8 cellular contexts compared by ENCODE assay signal in genomic region chr5:13987843-13988464, GRCh38. TPM values are rescaled to one million over a fixed set of nuclear protein-coding genes. Genes with fewer than 3 reads are reported as not detected.
A peak's percentile ranks its signal among the peaks of the same experiment; 100 is the strongest.
DNase-seq lines count a peak whose midpoint lies in the region; ATAC-seq, FAIRE-seq and TF ChIP-seq lines count a peak whose summit lies in the region.

No MANE protein-coding gene starts in this region.

- no peak overlapping the region for H2AFZ ChIP-seq in OCI-LY7 (ENCODE audit: low read length)

- no peak for FAIRE-seq in urothelium cell line (lab: Jason Lieb, UNC)

- no peaks in the 10 kb centered on the region for H3K79me2 ChIP-seq in OCI-LY7 (ENCODE audit: insufficient read depth, low read depth, low read length)

- no peaks in the 10 kb centered on the region for H3K27me3 ChIP-seq in liver (ENCODE audit: control insufficient read depth in 4 of 4, insufficient read depth in 4 of 4, low read length in 3 of 4)

- H3K4me1 ChIP-seq in OCI-LY7 (ENCODE audit: insufficient read depth, low read length, poor library complexity, severe bottlenecking) (no peaks in the 10 kb centered on the region), liver (ENCODE audit: control insufficient read depth in 4 of 4, insufficient read depth in 4 of 4, low read length in 3 of 4) (no peaks in the 10 kb centered on the region)

- WGBS in liver: 16% methylated on average over 7 of the region's 7 CpGs

- H3K36me3 ChIP-seq in OCI-LY7 (ENCODE audit: insufficient read depth, low read length) (no peaks in the 10 kb centered on the region), liver (ENCODE audit: control insufficient read depth in 4 of 4, insufficient read depth in 3 of 4, low read depth in 1 of 4, low read length in 3 of 4) (no peaks in the 10 kb centered on the region)

- H3K9me3 ChIP-seq in OCI-LY7 (ENCODE audit: low read length) (no peaks in the 10 kb centered on the region), liver (ENCODE audit: control insufficient read depth in 4 of 4, low read length in 3 of 4) (no peaks in the 10 kb centered on the region)

- peak; percentile 94 to 95 for TF ChIP-seq RAD21 in liver (IDR thresholded peaks at IDR 0.05)

- no peaks in the 10 kb centered on the region for H3K9me2 ChIP-seq in OCI-LY7 (ENCODE audit: insufficient read depth, low read length)

- CTCF ChIA-PET in OCI-LY7 (lab: Charles Lee; ENCODE audit: unreplicated experiment): no interaction called here

- H3K4me3 ChIP-seq in OCI-LY7 (ENCODE audit: low read depth, low read length, poor library complexity, severe bottlenecking) (no peak overlapping the region), liver (ENCODE audit: low read depth in 1 of 3, low read length in 3 of 3) (no peak overlapping the region)

- POLR2A ChIA-PET in OCI-LY7 (lab: Charles Lee): no interaction called here

- intact Hi-C loops in OCI-LY7 (cut with micrococcal nuclease; ENCODE audit: unreplicated experiment): loop anchor here (2.0 to 10.0 kb wide), 4 partner anchors 97 to 659 kb away; no protein-coding TSS in a partner anchor

- H3K27ac ChIP-seq in OCI-LY7 (ENCODE audit: low read depth, low read length, poor library complexity, severe bottlenecking): no peak overlapping the region
- no peak overlapping the region for H3K27ac ChIP-seq in liver (ENCODE audit: low read depth in 1 of 2, low read length in 2 of 2)

- no peak overlapping the region for H3K4me2 ChIP-seq in OCI-LY7 (ENCODE audit: low read length)

- BruUV-seq in OCI-LY7 (replicated peaks; lab: Mats Ljungman, UMichigan): no TSS peak

- no peak overlapping the region for H3K9ac ChIP-seq in liver (ENCODE audit: low read depth in 1 of 2, low read length in 2 of 2)

- DNase-seq in DMS153 (lab: John Stamatoyannopoulos, UW): peak; percentile 37
- DNase-seq in KBM-7: peak; percentile 73
- peak; percentile 44 for DNase-seq in OCI-LY7 (ENCODE audit: low spot score)
- peak; percentile 62 for DNase-seq in cerebellum (ENCODE audit: low spot score)
- DNase-seq in urothelium cell line (ENCODE audit: low spot score): peak; percentile 75

- in situ Hi-C loops in KBM-7 (cut with MboI; ENCODE audit: low pct_unique_long_range_greater_than_20kb, low sequenced_read_pairs): loop anchor here (25.0 kb wide), 2 partner anchors 274 to 649 kb away; no protein-coding TSS in a partner anchor

- ATAC-seq in GM19351 (IDR thresholded peaks at IDR 0.05; ENCODE audit: unreplicated experiment): peak; percentile 67
- no peak for ATAC-seq in GM19328 (IDR thresholded peaks at IDR 0.05; ENCODE audit: unreplicated experiment)

- no peaks in the 10 kb centered on the region for H4K20me1 ChIP-seq in OCI-LY7 (ENCODE audit: insufficient read depth, low read length)

- TF ChIP-seq CTCF in OCI-LY7 (conservative IDR thresholded peaks at IDR 0.05; ENCODE audit: low read length) (peak; percentile 91), liver (IDR thresholded peaks at IDR 0.05; ENCODE audit: low read depth, low read length, missing input control) (peak; percentile 84)

TF ChIP-seq in liver, 16 proteins besides CTCF, POLR2A, EP300 and RAD21:
- TF ChIP-seq JUND (IDR thresholded peaks at IDR 0.05) (no peak), RXRA (IDR thresholded peaks at IDR 0.05) (peak; percentile 46 to 60)

RNA-seq across cellular contexts. Expression of gene DNAH5, which starts 43.5 kb away (rescaled TPM):
- total RNA-seq in OCI-LY7 (2014; rRNA removed; shearing (Covaris generic)): not detected in 2 replicates
- total RNA-seq in OCI-LY7 (2022) (0.06 TPM in 1 of 2 replicates, not detected in the other), cerebellum (2.6 TPM), liver (10 to 100 TPM in 1 of 2 donors, under 1 TPM in 1; 0.19 to 14.8 TPM)
- polyA plus RNA-seq in liver: 1 to 10 TPM; 1.1 to 7.7 TPM
